16 cellular contexts compared by ENCODE assay signal in genomic region chr3:122003112-122003511, GRCh38. TPM values are rescaled to one million over a fixed set of nuclear protein-coding genes. Genes with fewer than 3 reads are reported as not detected.
DNase-seq lines count a peak whose midpoint lies in the region; ATAC-seq and TF ChIP-seq lines count a peak whose summit lies in the region.
"Had no signal": no experiment of that assay in that cellular context is flagged by ENCODE, and none has a peak within 500 bp of the region (broad histone marks: within the 10 kb centered on the region; RNA-seq: fewer than 3 reads in every experiment).

No MANE protein-coding gene starts in this region.

- H3K36me3 ChIP-seq in mucosa of descending colon (ENCODE audit: low read depth) = no peaks in the 10 kb centered on the region
- H3K36me3 ChIP-seq: BE2C had no signal

- peak overlapping the region; percentile 40 for H3K4me3 ChIP-seq in GM12865 (ENCODE audit: low read depth, low read length)
- H3K4me3 ChIP-seq in mucosa of descending colon = no peak overlapping the region

- peak; percentile 68 for DNase-seq in GM12865 (ENCODE audit: low read depth)
- peak; percentile 61 for DNase-seq in KBM-7
- DNase-seq in mucosa of descending colon = no peak
- DNase-seq in NCI-H1930 (lab: John Stamatoyannopoulos, UW) = no peak
- DNase-seq: BE2C; DMS53; glutamatergic neuron; natural killer cell; retina; stimulated activated CD4-positive, alpha-beta T cell treated with anti-CD3 and anti-CD28 coated beads, Interleukin-1b, Interleukin-23, amount 100 ng/mL, for 48 hours; stimulated activated CD8-positive, alpha-beta memory T cell treated with anti-CD3 and anti-CD28 coated beads, Interleukin-4, amount 100 ng/mL, for 48 hours had no signal

- in situ Hi-C loops in KBM-7 (cut with MboI; ENCODE audit: low pct_unique_long_range_greater_than_20kb, low sequenced_read_pairs) = no loop called here

- H3K27ac ChIP-seq in VCaP = peak overlapping the region; percentile 75

- TF ChIP-seq CTCF in GM12865 (IDR thresholded peaks at IDR 0.05; ENCODE audit: insufficient read depth, low read depth, low read length, missing control alignments) (no peak), VCaP (conservative IDR thresholded peaks at IDR 0.05) (no peak), mucosa of descending colon (IDR thresholded peaks at IDR 0.05) (no peak)

- intact Hi-C loops in mucosa of descending colon (cut with DNase I, micrococcal nuclease) = no loop called here

- ATAC-seq in mucosa of descending colon (peak; percentile 52), HG02852 (IDR thresholded peaks at IDR 0.05; ENCODE audit: unreplicated experiment) (no peak), HG03342 (IDR thresholded peaks at IDR 0.05; ENCODE audit: unreplicated experiment) (no peak), GM18870 (IDR thresholded peaks at IDR 0.05; ENCODE audit: unreplicated experiment) (no peak)
- ATAC-seq: natural killer cell had no signal

- H3K9me3 ChIP-seq in mucosa of descending colon = no peaks in the 10 kb centered on the region
- H3K9me3 ChIP-seq: BE2C had no signal

- peaks cover 13% of the 10 kb centered on the region for H3K4me1 ChIP-seq in mucosa of descending colon (ENCODE audit: low read depth)
- H3K4me1 ChIP-seq: BE2C had no signal

RNA-seq across cellular contexts. Expression of gene ILDR1, which starts 18.9 kb away (rescaled TPM):
- 10 to 100 TPM; 10.9 to 36.8 (median 17.2) TPM for total RNA-seq in mucosa of descending colon
- total RNA-seq: cerebellum had no signal

RNA-seq across cellular contexts. Expression of gene CD86, which starts 52.0 kb away (rescaled TPM):
- 1 to 10 TPM; 3.7 to 5.8 (median 5.1) TPM for total RNA-seq in mucosa of descending colon

Comparison
In these comparisons a context has a peak if more than half of its experiments do, and no peak if none do; other contexts are left out.
1. DNase-seq: peak in GM12865 (single experiment) and KBM-7 (single experiment); none in mucosa of descending colon (0 of 3) and NCI-H1930 (0 of 2).